ENCODE assay signal across 22 cellular contexts in the genomic region with DNA sequence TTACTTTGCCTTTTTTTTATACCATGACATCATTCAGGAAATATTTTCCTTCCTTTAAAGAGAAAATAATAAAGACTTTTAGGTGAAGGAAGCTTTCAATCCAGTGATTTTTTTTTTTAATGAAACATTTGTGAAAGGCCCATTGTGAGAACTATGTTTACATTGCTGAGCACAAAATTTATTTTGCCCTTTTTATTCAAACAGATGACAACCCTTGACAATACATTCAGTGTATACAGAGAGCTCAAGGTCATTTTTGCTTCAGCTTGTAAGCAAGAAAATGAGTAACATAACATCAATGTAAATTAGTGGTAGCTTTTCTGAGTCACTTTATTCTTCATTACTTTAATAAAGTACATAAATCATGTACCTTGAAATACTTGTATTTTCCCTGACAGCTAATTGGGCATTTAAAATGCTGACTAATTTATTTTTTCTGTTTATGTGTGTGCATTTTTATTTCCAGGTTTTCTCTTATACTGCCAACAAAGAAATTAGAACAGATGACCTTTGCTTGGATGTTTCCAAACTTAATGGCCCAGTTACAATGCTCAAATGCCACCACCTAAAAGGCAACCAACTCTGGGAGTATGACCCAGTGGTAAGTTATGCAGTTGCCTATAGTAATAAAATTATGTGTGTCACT.
A peak's percentile ranks its signal among the peaks of the same experiment; 100 is the strongest.
DNase-seq lines count a peak whose midpoint lies in the region; ATAC-seq, FAIRE-seq and TF ChIP-seq lines count a peak whose summit lies in the region.
"Had no signal": no experiment of that assay in that cellular context is flagged by ENCODE, and none has a peak within 500 bp of the region (broad histone marks: within the 10 kb centered on the region; RNA-seq: fewer than 3 reads in every experiment).

No MANE protein-coding gene starts in this region.

- H3K27me3 ChIP-seq in HepG2 (ENCODE audit: control insufficient read depth in 1 of 2, insufficient read depth in 2 of 2, low read length in 2 of 2) (no peaks in the 10 kb centered on the region), transverse colon (no peaks in the 10 kb centered on the region), left lung (no peaks in the 10 kb centered on the region), upper lobe of left lung (no peaks in the 10 kb centered on the region)
- H3K27me3 ChIP-seq: breast epithelium, gastroesophageal sphincter, neural progenitor cell, right atrium auricular region had no signal

- no peaks in the 10 kb centered on the region for H3K9me3 Mint-ChIP-seq in HFFc6
- H3K9me3 Mint-ChIP-seq in chondrocyte (ENCODE audit: low read depth) = no peaks in the 10 kb centered on the region
- H3K9me3 Mint-ChIP-seq: activated naive CD4-positive, alpha-beta T cell treated with anti-CD3 and anti-CD28 coated beads for 36 hours; neural progenitor cell had no signal

- no peak for TF ChIP-seq RAD21 in HepG2 (CRISPR knock-in tag; IDR thresholded peaks at IDR 0.05)

- H3K27me3 Mint-ChIP-seq in HFFc6 (ENCODE audit: insufficient read depth) = no peaks in the 10 kb centered on the region; the same call in 1 of the 2 replicates
- no peaks in the 10 kb centered on the region for H3K27me3 Mint-ChIP-seq in chondrocyte (ENCODE audit: low read depth)

- no peak for TF ChIP-seq CTCF in HFFc6 (IDR thresholded peaks at IDR 0.05)
- TF ChIP-seq CTCF in chondrocyte (IDR thresholded peaks at IDR 0.05) = no peak
- TF ChIP-seq CTCF in HepG2 (CRISPR knock-in tag; IDR thresholded peaks at IDR 0.05) = no peak
- TF ChIP-seq CTCF in transverse colon (IDR thresholded peaks at IDR 0.05) = no peak
- no peak for TF ChIP-seq CTCF in left lung (IDR thresholded peaks at IDR 0.05)
- TF ChIP-seq CTCF in upper lobe of left lung (IDR thresholded peaks at IDR 0.05) = no peak

- H3K4me1 Mint-ChIP-seq in HFFc6 (ENCODE audit: low read depth) (peaks cover 20% of the 10 kb centered on the region), chondrocyte (ENCODE audit: low read depth) (peaks cover 21% of the 10 kb centered on the region)
- H3K4me1 Mint-ChIP-seq: neural progenitor cell had no signal

- peak; percentile 48 for FAIRE-seq in HepG2 (lab: Jason Lieb, UNC)
- FAIRE-seq: HTR-8/SVneo had no signal

- no peaks in the 10 kb centered on the region for H3K79me2 ChIP-seq in HepG2 (ENCODE audit: insufficient read depth, low read length)

- intact Hi-C loops in HepG2 (cut with micrococcal nuclease; ENCODE audit: unreplicated experiment) = loop anchor here (5.0 kb wide), 1 partner anchor 206 kb away; a partner anchor contains a TSS
- intact Hi-C loops in transverse colon (cut with DNase I; ENCODE audit: low total_unique reads) = no loop called here
- intact Hi-C loops in left lung (cut with DNase I) = no loop called here

- no TSS peak for BruUV-seq in HepG2 (replicated peaks; lab: Mats Ljungman, UMichigan)

- peaks cover 1 to 12% of the 10 kb centered on the region in 2 experiments; a peak in 4 of 5 replicates for H3K36me3 ChIP-seq in HepG2 (replicated peaks in 1 of 2; ENCODE audit: control insufficient read depth in 1 of 2, insufficient read depth in 2 of 2, low read length in 2 of 2)
- peaks cover 0 to 6% (median 0%) of the 10 kb centered on the region in 4 donors for H3K36me3 ChIP-seq in transverse colon
- peaks cover 0 to 41% of the 10 kb centered on the region in 2 donors for H3K36me3 ChIP-seq in left lung
- peaks cover 0 to 23% (median 7%) of the 10 kb centered on the region in 4 donors for H3K36me3 ChIP-seq in upper lobe of left lung
- H3K36me3 ChIP-seq: breast epithelium, neural progenitor cell had no signal

- H2AFZ ChIP-seq in HepG2 (ENCODE audit: low read length) = no peak overlapping the region
- H2AFZ ChIP-seq: neural progenitor cell had no signal

- H3K9me3 ChIP-seq in HepG2 (ENCODE audit: low read length) (no peaks in the 10 kb centered on the region), transverse colon (no peaks in the 10 kb centered on the region), left lung (no peaks in the 10 kb centered on the region), upper lobe of left lung (no peaks in the 10 kb centered on the region)
- H3K9me3 ChIP-seq: breast epithelium, gastroesophageal sphincter, right atrium auricular region had no signal

- H3K4me1 ChIP-seq in HepG2 (ENCODE audit: insufficient read depth, low read length) (peaks cover 51% of the 10 kb centered on the region), transverse colon (no peaks in the 10 kb centered on the region), left lung (no peaks in the 10 kb centered on the region), upper lobe of left lung (no peaks in the 10 kb centered on the region)
- H3K4me1 ChIP-seq: breast epithelium, gastroesophageal sphincter, neural progenitor cell, right atrium auricular region had no signal

- H3K4me2 ChIP-seq in HepG2 (ENCODE audit: low read depth, low read length) = peak overlapping the region; percentile 57
- H3K4me2 ChIP-seq: neural progenitor cell had no signal

- H3K27ac ChIP-seq in HepG2 (ENCODE audit: extremely low read length, insufficient read depth, low read length) (peak overlapping the region; percentile 78), transverse colon (no peak overlapping the region), left lung (no peak overlapping the region), upper lobe of left lung (no peak overlapping the region)
- H3K27ac ChIP-seq: gastroesophageal sphincter, neural progenitor cell, right atrium auricular region had no signal

- peak overlapping the region; percentile 38; the same call in 1 of the 2 replicates for H3K27ac Mint-ChIP-seq in HFFc6
- H3K27ac Mint-ChIP-seq in chondrocyte (ENCODE audit: unreplicated experiment) = peak overlapping the region; percentile 27
- H3K27ac Mint-ChIP-seq: activated naive CD4-positive, alpha-beta T cell treated with anti-CD3 and anti-CD28 coated beads for 36 hours; neural progenitor cell had no signal

- POLR2A ChIA-PET in HepG2 (lab: Yijun Ruan, JAX) = interaction anchor here (0.9 kb wide), 2 partner anchors 11 to 13 kb away, joined by 4 to 5 read pairs; no protein-coding TSS in a partner anchor

- peak in 1 of 2 experiments; percentile 90; a peak in 2 of 4 replicates for TF ChIP-seq EP300 in HepG2 (IDR thresholded peaks at IDR 0.05; ENCODE audit: low read depth in 2 of 2, low read length in 2 of 2)
- peak; percentile 15; the same call in 1 of the 2 replicates for TF ChIP-seq EP300 in HepG2 (CRISPR knock-in tag; IDR thresholded peaks at IDR 0.05; ENCODE audit: borderline replicate concordance)
- TF ChIP-seq EP300 in transverse colon (IDR thresholded peaks at IDR 0.05; ENCODE audit: low read depth) = no peak
- TF ChIP-seq EP300 in upper lobe of left lung (IDR thresholded peaks at IDR 0.05) = no peak

- TF ChIP-seq POLR2A in HepG2 (IDR thresholded peaks at IDR 0.05; ENCODE audit: insufficient read depth in 1 of 2, low read depth in 2 of 2, low read length in 2 of 2) = no peak
- TF ChIP-seq POLR2A in transverse colon (IDR thresholded peaks at IDR 0.05) = no peak
- TF ChIP-seq POLR2A in upper lobe of left lung (IDR thresholded peaks at IDR 0.05) = no peak

- H3K4me3 ChIP-seq in HepG2 (replicated peaks in 1 of 3; ENCODE audit: insufficient read depth in 1 of 3, low read depth in 2 of 3, low read length in 3 of 3) = no peak overlapping the region; a peak in 1 of 6 replicates
- H3K4me3 ChIP-seq in transverse colon = no peak overlapping the region
- H3K4me3 ChIP-seq in left lung = no peak overlapping the region
- no peak overlapping the region for H3K4me3 ChIP-seq in upper lobe of left lung
- H3K4me3 ChIP-seq: breast epithelium, gastroesophageal sphincter, neural progenitor cell, right atrium auricular region had no signal

- in situ Hi-C loops in HepG2 (cut with HindIII; ENCODE audit: extremely low pct_ligation_motif_present, low pct_unique_long_range_greater_than_20kb) = no loop called here
- in situ Hi-C loops in transverse colon (cut with MboI; ENCODE audit: low pct_ligation_motif_present in 1 of 4, low pct_unique_long_range_greater_than_20kb in 1 of 4, low sequenced_read_pairs in 3 of 4) = no loop called here

- H3K36me3 Mint-ChIP-seq in HFFc6 (ENCODE audit: low read depth) (no peaks in the 10 kb centered on the region), chondrocyte (ENCODE audit: low read depth) (peaks cover 14% of the 10 kb centered on the region)

- CTCF ChIA-PET in HepG2 (lab: Yijun Ruan, JAX; ENCODE audit: low intra/inter-chr PET ratio, low total read pairs) = no interaction called here

- peak; percentile 38 for DNase-seq in DMS153 treated with DMSO at 0.1 percent for 48 hours (lab: John Stamatoyannopoulos, UW; ENCODE audit: unreplicated experiment)
- DNase-seq in HFFc6 = peak; percentile 24
- no peak for DNase-seq in chondrocyte (ENCODE audit: low spot score)
- DNase-seq in HepG2 (ENCODE audit: low spot score) = peak; percentile 94
- no peak for DNase-seq in NCI-H524 treated with DMSO at 0.1 percent for 48 hours (lab: John Stamatoyannopoulos, UW)
- DNase-seq in transverse colon = no peak
- DNase-seq in left lung = no peak
- DNase-seq in upper lobe of left lung = no peak
- DNase-seq: activated CD4-positive, CD25-positive, alpha-beta regulatory T cell treated with anti-CD3 and anti-CD28 coated beads, Interleukin-2, amount 50 U/mL, for 72 hours; activated naive CD4-positive, alpha-beta T cell treated with anti-CD3 and anti-CD28 coated beads for 36 hours; DMS79; effector CD4-positive, alpha-beta T cell; mesendoderm; MM.1S; NCI-H2171; stimulated activated CD4-positive, alpha-beta T cell treated with anti-CD3 and anti-CD28 coated beads, Interleukin-1b, Interleukin-23, amount 100 ng/mL, for 48 hours had no signal

- H3K4me3 Mint-ChIP-seq in HFFc6 (no peak overlapping the region), chondrocyte (ENCODE audit: unreplicated experiment) (no peak overlapping the region)
- H3K4me3 Mint-ChIP-seq: activated naive CD4-positive, alpha-beta T cell treated with anti-CD3 and anti-CD28 coated beads for 36 hours; neural progenitor cell had no signal

- peak overlapping the region; percentile 40 for H3K9ac ChIP-seq in HepG2 (ENCODE audit: insufficient read depth, low read depth, low read length)
- H3K9ac ChIP-seq: neural progenitor cell had no signal

- ATAC-seq in HepG2 = peak; percentile 92
- no peak for ATAC-seq in left lung
- ATAC-seq in upper lobe of left lung (ENCODE audit: low FRiP score in 2 of 2) = no peak
- ATAC-seq: gastroesophageal sphincter, Right ventricle myocardium inferior had no signal

- no peaks in the 10 kb centered on the region for H4K20me1 ChIP-seq in HepG2 (ENCODE audit: insufficient read depth, low read length)

TF ChIP-seq in HepG2, 621 proteins besides CTCF, POLR2A, EP300 and RAD21 (continues in another document):
- no peak for TF ChIP-seq SMARCC2 (IDR thresholded peaks at IDR 0.05)
- no peak for TF ChIP-seq MAZ (IDR thresholded peaks at IDR 0.05; ENCODE audit: borderline replicate concordance, low read depth, low read length)
- no peak for TF ChIP-seq MAZ (CRISPR knock-in tag; IDR thresholded peaks at IDR 0.05; ENCODE audit: low read depth)

Comparison
In these comparisons a context has a peak if more than half of its experiments do, and no peak if none do; other contexts are left out.
1. DNase-seq: peak in DMS153 treated with DMSO at 0.1 percent for 48 hours (single experiment), HFFc6 (single experiment) and HepG2 (single experiment); none in chondrocyte (single experiment), NCI-H524 treated with DMSO at 0.1 percent for 48 hours (single experiment), transverse colon (single experiment), left lung (0 of 2) and upper lobe of left lung (0 of 2).